In genomic region chr6:36609582-36609981, GRCh38 we compare ENCODE assay signal across 9 cellular contexts. TPM values are rescaled to one million over a fixed set of nuclear protein-coding genes. Genes with fewer than 3 reads are reported as not detected.
DNase-seq lines count a peak whose midpoint lies in the region; ATAC-seq and TF ChIP-seq lines count a peak whose summit lies in the region.
"Had no signal": no experiment of that assay in that cellular context is flagged by ENCODE, and none has a peak within 500 bp of the region (broad histone marks: within the 10 kb centered on the region; RNA-seq: fewer than 3 reads in every experiment).

No MANE protein-coding gene starts in this region.

- peaks cover 98% of the 10 kb centered on the region for H3K36me3 Mint-ChIP-seq in activated T-cell treated with anti-CD3 and anti-CD28 coated beads, Interleukin-2, amount 50 U/mL, for 24 hours (ENCODE audit: low read depth)

- H3K27ac ChIP-seq in WERI-Rb-1 (peak overlapping the region; percentile 43), right atrium auricular region (peak overlapping the region; percentile 14 to 55), stomach (peak overlapping the region; percentile 45 to 68 (median 64)), hepatocyte (no peak overlapping the region)

- H3K79me2 ChIP-seq in hepatocyte, result peaks cover 31% of the 10 kb centered on the region

- no peak for ATAC-seq in HG03469 (IDR thresholded peaks at IDR 0.05; ENCODE audit: unreplicated experiment)

- no peaks in the 10 kb centered on the region for H3K27me3 Mint-ChIP-seq in activated T-cell treated with anti-CD3 and anti-CD28 coated beads, Interleukin-2, amount 50 U/mL, for 24 hours

- intact Hi-C loops in stomach (cut with DNase I; ENCODE audit: low total_unique reads), result no loop called here

- H3K27me3 ChIP-seq in WERI-Rb-1 (ENCODE audit: insufficient read depth, low read depth, severe bottlenecking) (no peaks in the 10 kb centered on the region), right atrium auricular region (no peaks in the 10 kb centered on the region), stomach (no peaks in the 10 kb centered on the region), hepatocyte (no peaks in the 10 kb centered on the region)
- H3K27me3 ChIP-seq: adrenal gland had no signal

- H3K9me3 Mint-ChIP-seq in activated T-cell treated with anti-CD3 and anti-CD28 coated beads, Interleukin-2, amount 50 U/mL, for 24 hours, result no peaks in the 10 kb centered on the region

- no peak for DNase-seq in activated T-cell treated with anti-CD3 and anti-CD28 coated beads, Interleukin-2, amount 50 U/mL, for 24 hours
- DNase-seq in activated T-cell treated with anti-CD3 and anti-CD28 coated beads for 4 hours, result no peak
- DNase-seq in WERI-Rb-1, result no peak
- no peak for DNase-seq in right atrium auricular region (ENCODE audit: low spot score)
- DNase-seq in stomach, result no peak
- DNase-seq in GM10248 (ENCODE audit: extremely low spot score), result no peak
- DNase-seq in hepatocyte (ENCODE audit: low spot score), result no peak

- H3K27ac Mint-ChIP-seq in activated T-cell treated with anti-CD3 and anti-CD28 coated beads, Interleukin-2, amount 50 U/mL, for 24 hours, result peak overlapping the region; percentile 74

- H2AFZ ChIP-seq in hepatocyte, result no peak overlapping the region

- H3K9me3 ChIP-seq in WERI-Rb-1 (ENCODE audit: severe bottlenecking), result no peaks in the 10 kb centered on the region
- no peaks in the 10 kb centered on the region for H3K9me3 ChIP-seq in right atrium auricular region
- H3K9me3 ChIP-seq in stomach, result no peaks in the 10 kb centered on the region
- H3K9me3 ChIP-seq in hepatocyte (ENCODE audit: low read depth), result no peaks in the 10 kb centered on the region
- H3K9me3 ChIP-seq: adrenal gland had no signal

- peaks cover 60% of the 10 kb centered on the region for H4K20me1 ChIP-seq in hepatocyte (ENCODE audit: insufficient read depth, poor library complexity, severe bottlenecking)

- no peak overlapping the region for H3K4me3 Mint-ChIP-seq in activated T-cell treated with anti-CD3 and anti-CD28 coated beads, Interleukin-2, amount 50 U/mL, for 24 hours

- POLR2A ChIA-PET in GM10248 (lab: Yijun Ruan, JAX), result interaction anchor here (0.6 to 7.7 kb wide), 9 partner anchors 9 to 72 kb away, joined by 3 to 108 read pairs (median 5); no protein-coding TSS in a partner anchor

- no peak for TF ChIP-seq CTCF in WERI-Rb-1 (IDR thresholded peaks at IDR 0.05; ENCODE audit: low read depth, low read length)
- no peak for TF ChIP-seq CTCF in right atrium auricular region (IDR thresholded peaks at IDR 0.05)
- TF ChIP-seq CTCF in stomach (IDR thresholded peaks at IDR 0.05), result no peak
- TF ChIP-seq CTCF in GM10248 (IDR thresholded peaks at IDR 0.05; ENCODE audit: control extremely low read depth, extremely low read depth, low read depth, missing control alignments), result no peak
- TF ChIP-seq CTCF in hepatocyte (IDR thresholded peaks at IDR 0.05; ENCODE audit: poor library complexity), result no peak

- CTCF ChIA-PET in GM10248 (lab: Yijun Ruan, JAX), result interaction anchor here (1.2 to 3.8 kb wide), 5 partner anchors 9 to 150 kb away, joined by 3 to 15 read pairs (median 4); no protein-coding TSS in a partner anchor

- no peak overlapping the region for H3K4me2 ChIP-seq in hepatocyte

- TF ChIP-seq POLR2A in stomach (IDR thresholded peaks at IDR 0.05), result no peak

- no peak overlapping the region for H3K4me3 ChIP-seq in WERI-Rb-1 (ENCODE audit: low read depth, low read length)
- H3K4me3 ChIP-seq in right atrium auricular region, result no peak overlapping the region
- H3K4me3 ChIP-seq in stomach, result no peak overlapping the region
- no peak overlapping the region for H3K4me3 ChIP-seq in hepatocyte
- H3K4me3 ChIP-seq: adrenal gland had no signal

- WGBS in stomach, 5 donors, result 82 to 91% (median 88%) methylated on average over 3 of the region's 3 CpGs
- WGBS in hepatocyte (ENCODE audit: low lambda C conversion rate, missing lambda C conversion rate), result 95% methylated on average over 3 of the region's 3 CpGs

- H3K4me1 ChIP-seq in right atrium auricular region (peaks cover 0 to 52% of the 10 kb centered on the region in 2 donors), stomach (peaks cover 41 to 73% (median 50%) of the 10 kb centered on the region in 4 donors), hepatocyte (ENCODE audit: insufficient read depth) (peaks cover 40% of the 10 kb centered on the region)

- TF ChIP-seq EP300 in stomach (IDR thresholded peaks at IDR 0.05), result no peak

- no peaks in the 10 kb centered on the region for H3K9me2 ChIP-seq in hepatocyte (replicated peaks; ENCODE audit: insufficient read depth)

- H3K36me3 ChIP-seq in WERI-Rb-1 (peaks cover 97% of the 10 kb centered on the region), right atrium auricular region (peaks cover 67% of the 10 kb centered on the region), stomach (peaks cover 53 to 97% (median 87%) of the 10 kb centered on the region in 4 donors), hepatocyte (replicated peaks; ENCODE audit: insufficient read depth, low read depth) (peaks cover 7% of the 10 kb centered on the region)

- H3K4me1 Mint-ChIP-seq in activated T-cell treated with anti-CD3 and anti-CD28 coated beads, Interleukin-2, amount 50 U/mL, for 24 hours (ENCODE audit: low read depth), result peaks cover 51% of the 10 kb centered on the region

RNA-seq across cellular contexts. Expression of gene SRSF3, which starts 15.4 kb away (rescaled TPM):
- total RNA-seq in right atrium auricular region (10 to 100 TPM; 51.4 to 97.2 TPM), stomach (100 to 1,000 TPM in 4 of 5 donors, 10 to 100 TPM in 1; 77.2 to 250 (median 145) TPM), hepatocyte (115 and 135 TPM in 2 replicates)
- polyA plus RNA-seq in stomach (100 to 1,000 TPM; 130 to 179 (median 146) TPM), hepatocyte (190 and 192 TPM in 2 replicates)
